1 cellular context compared by ENCODE assay signal in genomic region chr9:128204858-128205257, GRCh38.
TF ChIP-seq lines count a peak whose summit lies in the region.

No MANE protein-coding gene starts in this region.

TF ChIP-seq in H1, 55 proteins besides CTCF, POLR2A, EP300 and RAD21:
- TF ChIP-seq ZNF274 (IDR thresholded peaks at IDR 0.05; ENCODE audit: borderline replicate concordance, extremely low read depth, low read length) (no peak), ASH2L (IDR thresholded peaks at IDR 0.05; ENCODE audit: low read length) (no peak), BACH1 (IDR thresholded peaks at IDR 0.05; ENCODE audit: low read length) (no peak), FOSL1 (IDR thresholded peaks at IDR 0.05; ENCODE audit: insufficient read depth, low read depth, low read length) (no peak), ATF2 (IDR thresholded peaks at IDR 0.05; ENCODE audit: low read length) (no peak), ATF3 (IDR thresholded peaks at IDR 0.05; ENCODE audit: insufficient read depth, low read depth, low read length) (no peak), TAF7 (optimal IDR thresholded peaks at IDR 0.05; ENCODE audit: borderline replicate concordance, low read depth, low read length) (no peak), SIRT6 (IDR thresholded peaks at IDR 0.05; ENCODE audit: low read length) (no peak), TAF1 (IDR thresholded peaks at IDR 0.05; ENCODE audit: low read depth, low read length) (no peak), SP4 (IDR thresholded peaks at IDR 0.05; ENCODE audit: low read length) (no peak), CHD7 (IDR thresholded peaks at IDR 0.05; ENCODE audit: insufficient replicate concordance, low read length) (no peak), HDAC2 (IDR thresholded peaks at IDR 0.05; ENCODE audit: borderline replicate concordance in 1 of 2, low read depth in 2 of 2, low read length in 2 of 2) (no peak), NRF1 (IDR thresholded peaks at IDR 0.05; ENCODE audit: low read depth, low read length) (no peak), RBBP5 (IDR thresholded peaks at IDR 0.05; ENCODE audit: borderline replicate concordance, low read depth, low read length) (no peak), USF2 (IDR thresholded peaks at IDR 0.05; ENCODE audit: low read length) (no peak), CREB1 (IDR thresholded peaks at IDR 0.05) (no peak), RFX5 (IDR thresholded peaks at IDR 0.05; ENCODE audit: borderline replicate concordance, low read depth, low read length) (no peak)
